In genomic region chrX:3707673-3708072, GRCh38 we compare ENCODE assay signal across 7 cellular contexts. TPM values are rescaled to one million over a fixed set of nuclear protein-coding genes. Genes with fewer than 3 reads are reported as not detected.
DNase-seq lines count a peak whose midpoint lies in the region; ATAC-seq, FAIRE-seq and TF ChIP-seq lines count a peak whose summit lies in the region.
"Not testable (repeated sequence)": the region's sequence is repeated elsewhere in the genome, so short reads cannot be mapped to it uniquely, and the experiment has no call there.

No MANE protein-coding gene starts in this region.

- ATAC-seq in activated CD4-positive, alpha-beta T cell treated with anti-CD3 and anti-CD28 coated beads for 36 hours, result peak; percentile 42
- ATAC-seq in activated T-helper 17 cell treated with anti-CD3 and anti-CD28 coated beads, Interleukin-2, amount 50 U/mL, for 72 hours (replicated peaks), result peak; percentile 46
- ATAC-seq in pancreas, result not testable (repeated sequence)

- H3K79me2 ChIP-seq in keratinocyte (ENCODE audit: control insufficient read depth, insufficient read depth, low read length), result peaks cover 70% of the 10 kb centered on the region

- H3K27me3 Mint-ChIP-seq in activated CD4-positive, alpha-beta T cell treated with anti-CD3 and anti-CD28 coated beads for 36 hours; activated T-helper 17 cell treated with anti-CD3 and anti-CD28 coated beads, Interleukin-2, amount 50 U/mL, for 72 hours: not testable (repeated sequence)

- peaks cover 11% of the 10 kb centered on the region for H3K36me3 Mint-ChIP-seq in activated CD4-positive, alpha-beta T cell treated with anti-CD3 and anti-CD28 coated beads for 36 hours (ENCODE audit: low read depth)
- peaks cover 73% of the 10 kb centered on the region for H3K36me3 Mint-ChIP-seq in activated T-helper 17 cell treated with anti-CD3 and anti-CD28 coated beads, Interleukin-2, amount 50 U/mL, for 72 hours (ENCODE audit: low read depth)

- H2AFZ ChIP-seq in keratinocyte (ENCODE audit: control insufficient read depth, low read length), result not testable (repeated sequence)

- not testable (repeated sequence) for H3K4me2 ChIP-seq in keratinocyte (ENCODE audit: control insufficient read depth, extremely low read depth, insufficient read depth, low read depth, low read length)

- not testable (repeated sequence) for H3K9me1 ChIP-seq in keratinocyte (ENCODE audit: control insufficient read depth, extremely low read depth, insufficient read depth, low read length)

- intact Hi-C loops in activated CD4-positive, alpha-beta T cell treated with anti-CD3 and anti-CD28 coated beads for 36 hours (cut with DNase I, micrococcal nuclease); pancreas (cut with DNase I): not testable (repeated sequence)

- TF ChIP-seq CTCF in bronchial epithelial cell (IDR thresholded peaks at IDR 0.05; ENCODE audit: insufficient read depth, low read length, severe bottlenecking); keratinocyte (optimal IDR thresholded peaks at IDR 0.05 in 1 of 3, IDR thresholded peaks at IDR 0.05 in 1 of 3, conservative IDR thresholded peaks at IDR 0.05 in 1 of 3; ENCODE audit: extremely low read depth in 1 of 3, insufficient read depth in 2 of 3, low read length in 3 of 3); pancreas (IDR thresholded peaks at IDR 0.05): not testable (repeated sequence)

- not testable (repeated sequence) for H3K27me3 ChIP-seq in bronchial epithelial cell (ENCODE audit: control insufficient read depth, insufficient read depth, low read length); keratinocyte (ENCODE audit: control insufficient read depth, extremely low read depth, insufficient read depth, low read length); pancreas

- H3K9ac ChIP-seq in keratinocyte (ENCODE audit: control insufficient read depth, extremely low read depth, insufficient read depth, low read length), result not testable (repeated sequence)

- FAIRE-seq in GM18507 (lab: Jason Lieb, UNC), result peak; percentile 87
- peak; percentile 99 for FAIRE-seq in bronchial epithelial cell (lab: Jason Lieb, UNC)
- peak; percentile 78 for FAIRE-seq in keratinocyte (lab: Jason Lieb, UNC)
- FAIRE-seq in pancreas (lab: Jason Lieb, UNC), result peak; percentile 45

- not testable (repeated sequence) for H3K4me3 Mint-ChIP-seq in activated CD4-positive, alpha-beta T cell treated with anti-CD3 and anti-CD28 coated beads for 36 hours
- peak overlapping the region; percentile 62 for H3K4me3 Mint-ChIP-seq in activated T-helper 17 cell treated with anti-CD3 and anti-CD28 coated beads, Interleukin-2, amount 50 U/mL, for 72 hours

- H3K27ac Mint-ChIP-seq in activated CD4-positive, alpha-beta T cell treated with anti-CD3 and anti-CD28 coated beads for 36 hours, result peak overlapping the region; percentile 75
- peak overlapping the region; percentile 52 for H3K27ac Mint-ChIP-seq in activated T-helper 17 cell treated with anti-CD3 and anti-CD28 coated beads, Interleukin-2, amount 50 U/mL, for 72 hours

- not testable (repeated sequence) for H3K27ac ChIP-seq in keratinocyte (ENCODE audit: control insufficient read depth, insufficient read depth, low read length); pancreas

- not testable (repeated sequence) for H3K9me3 ChIP-seq in keratinocyte (ENCODE audit: control insufficient read depth, low read depth, low read length); pancreas

- H4K20me1 ChIP-seq in keratinocyte (ENCODE audit: control insufficient read depth, extremely low read depth, insufficient read depth, low read length), result not testable (repeated sequence)

- H3K9me3 Mint-ChIP-seq in activated CD4-positive, alpha-beta T cell treated with anti-CD3 and anti-CD28 coated beads for 36 hours (ENCODE audit: low read depth); activated T-helper 17 cell treated with anti-CD3 and anti-CD28 coated beads, Interleukin-2, amount 50 U/mL, for 72 hours: not testable (repeated sequence)

- POLR2A ChIA-PET in activated CD4-positive, alpha-beta T cell treated with anti-CD3 and anti-CD28 coated beads for 36 hours (lab: Charles Lee), result not testable (repeated sequence)

- 34 to 50% methylated on average over 6 of the region's 6 CpGs for WGBS in pancreas, 2 donors

- H3K4me1 ChIP-seq in keratinocyte (ENCODE audit: control insufficient read depth, extremely low read depth, insufficient read depth, low read length); pancreas: not testable (repeated sequence)

- peaks cover 46% of the 10 kb centered on the region for H3K4me1 Mint-ChIP-seq in activated CD4-positive, alpha-beta T cell treated with anti-CD3 and anti-CD28 coated beads for 36 hours
- H3K4me1 Mint-ChIP-seq in activated T-helper 17 cell treated with anti-CD3 and anti-CD28 coated beads, Interleukin-2, amount 50 U/mL, for 72 hours, result not testable (repeated sequence)

- H3K4me3 ChIP-seq in bronchial epithelial cell (ENCODE audit: low read depth, low read length); keratinocyte (ENCODE audit: control insufficient read depth in 2 of 3, extremely low read depth in 1 of 3, insufficient read depth in 2 of 3, low read depth in 1 of 3, low read length in 3 of 3); pancreas: not testable (repeated sequence)

- not testable (repeated sequence) for H3K36me3 ChIP-seq in bronchial epithelial cell (ENCODE audit: control insufficient read depth, insufficient read depth, low read length); keratinocyte (ENCODE audit: control insufficient read depth in 2 of 2, extremely low read depth in 1 of 2, insufficient read depth in 2 of 2, low read length in 2 of 2); pancreas

- not testable (repeated sequence) for DNase-seq in GM18507 (ENCODE audit: extremely low spot score, insufficient read length, low read depth); activated CD4-positive, alpha-beta T cell treated with anti-CD3 and anti-CD28 coated beads for 36 hours; keratinocyte (ENCODE audit: low read depth, low spot score); pancreas
- DNase-seq in NCI-H510A treated with DMSO at 0.1 percent for 48 hours (lab: John Stamatoyannopoulos, UW) (peak; percentile 15), bronchial epithelial cell (ENCODE audit: low read depth) (peak; percentile 63)

- dilution Hi-C loops in keratinocyte (cut with MboI; ENCODE audit: extremely low pct_ligation_motif_present, low sequenced_read_pairs), result not testable (repeated sequence)

- CTCF ChIA-PET in activated CD4-positive, alpha-beta T cell treated with anti-CD3 and anti-CD28 coated beads for 36 hours (lab: Charles Lee), result not testable (repeated sequence)

RNA-seq across cellular contexts. Expression of gene PRKX, which starts 5.8 kb away (rescaled TPM):
- total RNA-seq in activated CD4-positive, alpha-beta T cell treated with anti-CD3 and anti-CD28 coated beads for 36 hours, result 10 to 100 TPM; 35.0 to 36.3 TPM
- total RNA-seq in activated T-helper 17 cell treated with anti-CD3 and anti-CD28 coated beads, Interleukin-2, amount 50 U/mL, for 72 hours, result 10 to 100 TPM; 64.8 to 69.8 TPM
- total RNA-seq in bronchial epithelial cell, result 44.7 and 49.0 TPM in 2 replicates
- 34.7 to 39.9 TPM (median 35.1 TPM) in 3 replicates for polyA plus RNA-seq in keratinocyte
- 29.2 TPM for polyA plus RNA-seq in keratinocyte (2011; ENCODE audit: low read depth)
- 39.6 and 48.7 TPM in 2 replicates for polyA plus RNA-seq in keratinocyte (2011; cell fraction: cytosol; rRNA removed)
- polyA plus RNA-seq in keratinocyte (2011; cell fraction: nucleus; rRNA removed), result 33.2 and 34.5 TPM in 2 replicates
- polyA plus RNA-seq in keratinocyte (2012; ENCODE audit: low replicate concordance), result 24.8 and 37.9 TPM in 2 replicates
- polyA minus RNA-seq in keratinocyte, result 26.8 to 47.2 TPM (median 37.7 TPM) in 3 replicates
- polyA minus RNA-seq in keratinocyte (2011; cell fraction: cytosol; rRNA and poly(A)+ RNA removed), result 40.7 TPM
- 25.4 and 40.6 TPM in 2 replicates for polyA minus RNA-seq in keratinocyte (2011; cell fraction: nucleus; rRNA and poly(A)+ RNA removed)
- total RNA-seq in pancreas, result 10 to 100 TPM in 1 of 6 donors, 1 to 10 TPM in 5; 3.7 to 20.7 (median 6.4) TPM
- 1 to 10 TPM; 2.5 to 4.3 TPM for polyA plus RNA-seq in pancreas
